ENCODE assay signal across 1 cellular context in the genomic region with DNA sequence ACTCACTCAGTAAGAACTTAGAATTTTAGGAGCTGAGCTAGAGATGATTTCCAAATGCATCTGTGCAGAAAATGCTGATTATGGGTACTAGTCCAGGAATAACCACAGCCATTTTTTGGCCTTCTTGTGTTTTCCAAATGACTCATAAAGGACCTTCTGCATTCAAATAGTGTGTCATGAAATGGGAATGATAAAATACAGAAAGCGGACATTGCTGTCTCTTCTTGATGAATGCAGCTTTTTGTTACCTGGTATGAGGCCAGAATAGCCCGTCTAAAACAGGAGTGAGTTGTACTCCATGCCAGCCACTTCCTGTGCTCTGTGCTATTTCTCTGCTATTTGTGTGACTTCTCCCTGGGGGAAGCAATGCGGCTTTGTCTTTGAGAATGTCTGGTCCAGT.
TF ChIP-seq lines count a peak whose summit lies in the region.

No MANE protein-coding gene starts in this region.

TF ChIP-seq in Ishikawa, 13 proteins besides CTCF, POLR2A, EP300 and RAD21 (continued from another document):
- TF ChIP-seq ZBTB7A (IDR thresholded peaks at IDR 0.05; ENCODE audit: low read depth) = no peak
- no peak for TF ChIP-seq TAF1 (IDR thresholded peaks at IDR 0.05; ENCODE audit: low read depth)
- 0 out of 2 replicates have a peak, but pooled peaks have one; percentile 29 for TF ChIP-seq FOXM1 (IDR thresholded peaks at IDR 0.05; ENCODE audit: borderline replicate concordance, low read depth)
- TF ChIP-seq, protein P1, sequence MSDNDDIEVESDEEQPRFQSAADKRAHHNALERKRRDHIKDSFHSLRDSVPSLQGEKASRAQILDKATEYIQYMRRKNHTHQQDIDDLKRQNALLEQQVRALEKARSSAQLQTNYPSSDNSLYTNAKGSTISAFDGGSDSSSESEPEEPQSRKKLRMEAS (IDR thresholded peaks at IDR 0.05) = no peak
- TF ChIP-seq YY1 (IDR thresholded peaks at IDR 0.05; ENCODE audit: low read depth) = no peak
- no peak for TF ChIP-seq TEAD4 (IDR thresholded peaks at IDR 0.05)
- TF ChIP-seq TCF12 (IDR thresholded peaks at IDR 0.05; ENCODE audit: low read depth) = peak; percentile 64
- TF ChIP-seq EGR1 (IDR thresholded peaks at IDR 0.05) = no peak
- TF ChIP-seq CREB1 (IDR thresholded peaks at IDR 0.05; ENCODE audit: low read depth) = no peak
